In the genomic region with DNA sequence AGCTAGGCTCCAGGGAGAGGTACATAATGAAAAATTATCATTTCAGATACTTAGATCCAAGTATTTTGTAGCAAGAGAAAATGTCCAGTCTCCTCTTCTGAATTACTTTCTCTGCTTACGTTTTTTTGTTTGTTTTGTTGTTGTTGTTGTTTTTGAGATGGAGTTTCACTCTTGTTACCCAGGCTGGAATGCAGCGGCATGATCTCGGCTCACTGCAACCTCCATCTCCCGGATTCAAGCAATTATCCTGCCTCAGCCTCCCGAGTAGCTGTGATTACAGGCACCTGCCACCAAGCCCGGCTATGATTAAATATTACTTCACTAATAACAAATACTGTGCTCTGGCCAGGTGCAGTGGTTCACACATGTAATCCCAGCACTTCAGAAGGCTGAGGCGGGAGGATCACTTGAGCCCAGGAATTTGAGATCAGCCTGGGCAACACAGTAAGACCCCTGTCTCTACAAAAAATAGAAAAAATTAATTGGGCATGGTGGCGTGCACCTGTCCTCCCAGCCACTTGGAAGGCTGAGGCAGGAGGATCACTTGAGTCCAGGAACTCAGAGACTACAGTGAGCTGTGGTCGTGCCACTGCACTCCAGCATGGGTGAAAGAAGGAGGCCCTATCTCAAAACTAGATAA, we compare ENCODE assay signal across 16 cellular contexts.
"Had no signal": no experiment of that assay in that cellular context is flagged by ENCODE, and none has a peak within 500 bp of the region (broad histone marks: within the 10 kb centered on the region; RNA-seq: fewer than 3 reads in every experiment).

No MANE protein-coding gene starts in this region.

- H3K36me3 ChIP-seq: esophagus muscularis mucosa, lower lobe of right lung, right lobe of liver had no signal

- DNase-seq: activated CD4-positive, alpha-beta memory T cell treated with anti-CD3 and anti-CD28 coated beads for 36 hours; activated gamma-delta T cell; activated T-cell treated with anti-CD3 and anti-CD28 coated beads, Interleukin-2, amount 50 U/mL, for 48 hours; aorta; glutamatergic neuron; left cardiac atrium; naive B cell; occipital lobe; psoas muscle; right lobe of liver; stimulated activated CD4-positive, alpha-beta T cell treated with anti-CD3 and anti-CD28 coated beads, Interleukin-12 subunit alpha, Interleukin-12 subunit beta, amount 100 ng/mL, for 4 hours; stimulated activated naive CD8-positive, alpha-beta T cell treated with anti-CD3 and anti-CD28 coated beads, Interleukin-15, Interleukin-2, amounts not matched to agents 100 U/mL and 50 U/mL, for 24 hours had no signal

- H3K4me1 ChIP-seq: esophagus muscularis mucosa, lower lobe of right lung, psoas muscle, right lobe of liver had no signal

- H3K9me3 Mint-ChIP-seq: activated CD4-positive, alpha-beta memory T cell treated with anti-CD3 and anti-CD28 coated beads for 36 hours; naive B cell had no signal

- H3K36me3 Mint-ChIP-seq: activated CD4-positive, alpha-beta memory T cell treated with anti-CD3 and anti-CD28 coated beads for 36 hours; naive B cell had no signal

- H3K9me3 ChIP-seq: esophagus muscularis mucosa, lower lobe of right lung, psoas muscle, right lobe of liver had no signal

- H3K27ac ChIP-seq: esophagus muscularis mucosa, lower lobe of right lung, psoas muscle, right lobe of liver had no signal

- ATAC-seq: left cardiac atrium; stimulated activated naive CD8-positive, alpha-beta T cell treated with anti-CD3 and anti-CD28 coated beads, Interleukin-15, Interleukin-2, amounts not matched to agents 100 U/mL and 50 U/mL, for 24 hours had no signal

- FAIRE-seq: bronchial epithelial cell, endometrium had no signal

- H3K4me3 Mint-ChIP-seq: activated CD4-positive, alpha-beta memory T cell treated with anti-CD3 and anti-CD28 coated beads for 36 hours had no signal

- H3K4me3 ChIP-seq: esophagus muscularis mucosa, lower lobe of right lung, psoas muscle, right lobe of liver had no signal

- H3K27me3 ChIP-seq: esophagus muscularis mucosa, right lobe of liver had no signal

- H3K27ac Mint-ChIP-seq: activated CD4-positive, alpha-beta memory T cell treated with anti-CD3 and anti-CD28 coated beads for 36 hours; naive B cell had no signal
